In genomic region chr9:133322701-133323100, GRCh38 we compare ENCODE assay signal across 18 cellular contexts. TPM values are rescaled to one million over a fixed set of nuclear protein-coding genes. Genes with fewer than 3 reads are reported as not detected.
DNase-seq lines count a peak whose midpoint lies in the region; ATAC-seq and TF ChIP-seq lines count a peak whose summit lies in the region.
"Had no signal": no experiment of that assay in that cellular context is flagged by ENCODE, and none has a peak within 500 bp of the region (broad histone marks: within the 10 kb centered on the region; RNA-seq: fewer than 3 reads in every experiment).

No MANE protein-coding gene starts in this region.

- no peak overlapping the region for H4K91ac ChIP-seq in neuronal stem cell (ENCODE audit: low read depth, low read length, poor library complexity)

- H3K4me1 ChIP-seq in neuronal stem cell (ENCODE audit: control insufficient read depth in 2 of 2, insufficient read depth in 1 of 2, low read depth in 1 of 2, low read length in 2 of 2) (no peaks in the 10 kb centered on the region), suprapubic skin (no peaks in the 10 kb centered on the region)
- H3K4me1 ChIP-seq: HAP-1 had no signal

- no peak overlapping the region for H3K4ac ChIP-seq in neuronal stem cell (ENCODE audit: low read length)

- H2AFZ ChIP-seq in neuronal stem cell (ENCODE audit: low read length): no peak overlapping the region
- H2AFZ ChIP-seq: GM23338 had no signal

- H4K8ac ChIP-seq in neuronal stem cell (ENCODE audit: low read depth, low read length): no peak overlapping the region

- ATAC-seq in left cardiac atrium (no peak), GM19455 (IDR thresholded peaks at IDR 0.05; ENCODE audit: unreplicated experiment) (no peak)
- ATAC-seq: GM23338 had no signal

- H2BK120ac ChIP-seq in neuronal stem cell (ENCODE audit: low read depth, low read length): no peak overlapping the region

- peak overlapping the region; percentile 61 for H2AK5ac ChIP-seq in neuronal stem cell (ENCODE audit: low read depth, low read length)

- H2BK12ac ChIP-seq in neuronal stem cell (ENCODE audit: low read length): no peak overlapping the region

- H3K79me1 ChIP-seq in neuronal stem cell (ENCODE audit: low read depth, low read length): no peaks in the 10 kb centered on the region

- H3K4me2 ChIP-seq in neuronal stem cell (ENCODE audit: insufficient read depth, low read length, poor library complexity, severe bottlenecking): no peak overlapping the region
- H3K4me2 ChIP-seq: GM23338 had no signal

- no peak for TF ChIP-seq POLR2A in suprapubic skin (IDR thresholded peaks at IDR 0.05)

- peak; percentile 24 for DNase-seq in cardiac septum (ENCODE audit: low spot score)
- DNase-seq in left cardiac atrium: no peak
- peak; percentile 31 for DNase-seq in WERI-Rb-1
- no peak for DNase-seq in neuronal stem cell (ENCODE audit: low spot score)
- DNase-seq in suprapubic skin (ENCODE audit: low spot score in 2 of 2): peak; percentile 23 to 25
- no peak for DNase-seq in cerebellum (ENCODE audit: low spot score)
- DNase-seq in NCI-H510A treated with DMSO at 0.1 percent for 48 hours (lab: John Stamatoyannopoulos, UW): no peak
- DNase-seq: C1 segment of cervical spinal cord; Calu3; CD4-positive, alpha-beta memory T cell; COR-L47; DMS53; DMS79 treated with DMSO at 0.1 percent for 48 hours; GF-D8; HFFc6 had no signal

- H3K4me3 ChIP-seq in WERI-Rb-1 (ENCODE audit: low read depth, low read length): no peak overlapping the region
- peak overlapping the region in 1 of 2 donors; percentile 58 for H3K4me3 ChIP-seq in neuronal stem cell (ENCODE audit: low read length in 2 of 2)
- H3K4me3 ChIP-seq in suprapubic skin: no peak overlapping the region
- H3K4me3 ChIP-seq: GM23338, HAP-1 had no signal

- peak overlapping the region; percentile 57 for H3K18ac ChIP-seq in neuronal stem cell (ENCODE audit: low read length)

- H3K36me3 ChIP-seq in WERI-Rb-1 (no peaks in the 10 kb centered on the region), neuronal stem cell (replicated peaks in 1 of 2; ENCODE audit: control insufficient read depth in 2 of 2, insufficient read depth in 2 of 2, low read length in 2 of 2) (no peaks in the 10 kb centered on the region), suprapubic skin (no peaks in the 10 kb centered on the region)
- H3K36me3 ChIP-seq: HAP-1 had no signal

- TF ChIP-seq EP300 in suprapubic skin (IDR thresholded peaks at IDR 0.05): no peak

- H3K9me3 ChIP-seq in WERI-Rb-1 (ENCODE audit: severe bottlenecking) (peaks cover 5% of the 10 kb centered on the region), neuronal stem cell (replicated peaks in 1 of 2; ENCODE audit: control insufficient read depth in 2 of 2, insufficient read depth in 1 of 2, low read depth in 1 of 2, low read length in 2 of 2) (peaks cover 6 to 8% of the 10 kb centered on the region in 2 donors), suprapubic skin (no peaks in the 10 kb centered on the region)
- H3K9me3 ChIP-seq: HAP-1 had no signal

- TF ChIP-seq CTCF in WERI-Rb-1 (IDR thresholded peaks at IDR 0.05; ENCODE audit: low read depth, low read length) (no peak), suprapubic skin (IDR thresholded peaks at IDR 0.05) (no peak)

- no CpG with 5 or more reads among the region's 14 CpGs for WGBS in neuronal stem cell (ENCODE audit: extremely low coverage in 2 of 2, insufficient read length in 2 of 2, insufficient replicate concordance in 1 of 2), 2 donors
- 79% methylated on average over 14 of the region's 14 CpGs for WGBS in suprapubic skin

- no peak overlapping the region for H3K14ac ChIP-seq in neuronal stem cell (ENCODE audit: low read length)

- no peak overlapping the region for H3K27ac ChIP-seq in WERI-Rb-1
- no peak overlapping the region for H3K27ac ChIP-seq in neuronal stem cell (replicated peaks; ENCODE audit: low read length)
- H3K27ac ChIP-seq in suprapubic skin: no peak overlapping the region

- H3K9ac ChIP-seq in neuronal stem cell (ENCODE audit: low read depth, low read length, poor library complexity): peak overlapping the region; percentile 63

- no peak overlapping the region for H2BK15ac ChIP-seq in neuronal stem cell (ENCODE audit: low read length)

- H3K27me3 ChIP-seq in WERI-Rb-1 (ENCODE audit: insufficient read depth, low read depth, severe bottlenecking) (no peaks in the 10 kb centered on the region), neuronal stem cell (ENCODE audit: control insufficient read depth in 3 of 3, insufficient read depth in 3 of 3, low read depth in 1 of 3, low read length in 3 of 3) (no peaks in the 10 kb centered on the region), suprapubic skin (no peaks in the 10 kb centered on the region)

- H2BK5ac ChIP-seq in neuronal stem cell (ENCODE audit: low read length): no peak overlapping the region

- no peak overlapping the region for H3K23ac ChIP-seq in neuronal stem cell (ENCODE audit: low read depth, low read length, poor library complexity)

- intact Hi-C loops in cardiac septum (cut with DNase I): no loop called here
- intact Hi-C loops in left cardiac atrium (cut with DNase I): no loop called here

RNA-seq across cellular contexts. Expression of gene SURF6, which starts 13.3 kb away (rescaled TPM):
- total RNA-seq in cardiac septum: 14.2 TPM
- 10 to 100 TPM; 11.1 to 12.2 TPM for total RNA-seq in left cardiac atrium
- polyA plus RNA-seq in neuronal stem cell (2013, experiment 1 of 2): 11.6 TPM
- polyA plus RNA-seq in neuronal stem cell (2013, experiment 2 of 2): 11.5 TPM
- 10 to 100 TPM; 11.5 to 17.1 (median 15.8) TPM for total RNA-seq in suprapubic skin
- total RNA-seq in cerebellum: 13.2 TPM

RNA-seq across cellular contexts. Expression of gene MED22, which starts 25.2 kb away (rescaled TPM):
- 20.2 TPM for total RNA-seq in cardiac septum
- 10 to 100 TPM; 18.2 to 22.7 TPM for total RNA-seq in left cardiac atrium
- polyA plus RNA-seq in neuronal stem cell (2013, experiment 1 of 2): 34.2 TPM
- 35.9 TPM for polyA plus RNA-seq in neuronal stem cell (2013, experiment 2 of 2)
- total RNA-seq in suprapubic skin: 10 to 100 TPM; 11.5 to 27.4 (median 18.8) TPM
- total RNA-seq in cerebellum: 22.0 TPM

RNA-seq across cellular contexts. Expression of gene RPL7A, which starts 25.3 kb away (rescaled TPM):
- total RNA-seq in cardiac septum: 761 TPM
- 1,000 to 10,000 TPM; 1,074 to 1,076 TPM for total RNA-seq in left cardiac atrium
- polyA plus RNA-seq in neuronal stem cell (2013, experiment 1 of 2): 3,338 TPM
- 3,301 TPM for polyA plus RNA-seq in neuronal stem cell (2013, experiment 2 of 2)
- total RNA-seq in suprapubic skin: 1,000 to 10,000 TPM; 1,468 to 3,048 (median 2,531) TPM
- total RNA-seq in cerebellum: 564 TPM

RNA-seq across cellular contexts. Expression of gene SURF1, which starts 33.6 kb away (rescaled TPM):
- total RNA-seq in cardiac septum (58.7 TPM), left cardiac atrium (10 to 100 TPM; 34.1 to 42.5 TPM), suprapubic skin (10 to 100 TPM; 29.1 to 45.0 (median 33.4) TPM), cerebellum (5.1 TPM)
- polyA plus RNA-seq in neuronal stem cell (2013, experiment 1 of 2): 34.2 TPM
- 33.7 TPM for polyA plus RNA-seq in neuronal stem cell (2013, experiment 2 of 2)

RNA-seq across cellular contexts. Expression of gene SURF2, which starts 33.6 kb away (rescaled TPM):
- 12.5 TPM for total RNA-seq in cardiac septum
- total RNA-seq in left cardiac atrium: 10 to 100 TPM; 10.6 to 15.5 TPM
- polyA plus RNA-seq in neuronal stem cell (2013, experiment 1 of 2): 22.0 TPM
- 22.0 TPM for polyA plus RNA-seq in neuronal stem cell (2013, experiment 2 of 2)
- 10 to 100 TPM; 15.3 to 42.3 (median 31.2) TPM for total RNA-seq in suprapubic skin
- total RNA-seq in cerebellum: 11.0 TPM

Comparison
In these comparisons a context has a peak if more than half of its experiments do, and no peak if none do; other contexts are left out.
1. DNase-seq: peak in cardiac septum (single experiment), WERI-Rb-1 (single experiment) and suprapubic skin (2 of 2); none in left cardiac atrium (single experiment), neuronal stem cell (single experiment), cerebellum (single experiment) and NCI-H510A treated with DMSO at 0.1 percent for 48 hours (single experiment).